Comparison of ENCODE assay signal across 1 cellular context in the genomic region with DNA sequence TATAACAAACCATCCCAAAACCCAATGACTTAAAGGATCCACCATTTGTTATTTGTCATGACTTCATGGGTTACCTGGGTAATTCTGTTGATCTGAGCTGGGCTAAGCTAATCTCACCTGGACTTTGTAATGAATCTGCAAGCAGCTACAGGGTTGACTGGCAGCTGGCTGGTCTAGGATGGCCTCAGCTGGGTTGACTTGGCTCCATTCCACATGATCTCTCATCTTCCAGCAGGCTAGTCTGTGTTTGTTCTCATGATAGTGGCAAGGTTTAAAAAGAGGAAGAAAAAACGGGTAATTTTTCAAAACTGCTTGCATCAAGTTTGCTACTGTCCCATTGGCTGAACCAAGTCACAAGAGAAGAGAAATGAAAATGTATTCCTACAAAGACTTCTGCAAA.
TF ChIP-seq lines count a peak whose summit lies in the region.

No MANE protein-coding gene starts in this region.

TF ChIP-seq in GM12878, 131 proteins besides CTCF, POLR2A, EP300 and RAD21 (continued from another document):
- TF ChIP-seq, protein P1, sequence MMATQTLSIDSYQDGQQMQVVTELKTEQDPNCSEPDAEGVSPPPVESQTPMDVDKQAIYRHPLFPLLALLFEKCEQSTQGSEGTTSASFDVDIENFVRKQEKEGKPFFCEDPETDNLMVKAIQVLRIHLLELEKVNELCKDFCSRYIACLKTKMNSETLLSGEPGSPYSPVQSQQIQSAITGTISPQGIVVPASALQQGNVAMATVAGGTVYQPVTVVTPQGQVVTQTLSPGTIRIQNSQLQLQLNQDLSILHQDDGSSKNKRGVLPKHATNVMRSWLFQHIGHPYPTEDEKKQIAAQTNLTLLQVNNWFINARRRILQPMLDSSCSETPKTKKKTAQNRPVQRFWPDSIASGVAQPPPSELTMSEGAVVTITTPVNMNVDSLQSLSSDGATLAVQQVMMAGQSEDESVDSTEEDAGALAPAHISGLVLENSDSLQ (IDR thresholded peaks at IDR 0.05) = peak; percentile 43; the same call in 1 of the 2 replicates
- no peak for TF ChIP-seq CBX5 (IDR thresholded peaks at IDR 0.05; ENCODE audit: low read depth)
